Comparison of ENCODE assay signal across 8 cellular contexts in the genomic region with DNA sequence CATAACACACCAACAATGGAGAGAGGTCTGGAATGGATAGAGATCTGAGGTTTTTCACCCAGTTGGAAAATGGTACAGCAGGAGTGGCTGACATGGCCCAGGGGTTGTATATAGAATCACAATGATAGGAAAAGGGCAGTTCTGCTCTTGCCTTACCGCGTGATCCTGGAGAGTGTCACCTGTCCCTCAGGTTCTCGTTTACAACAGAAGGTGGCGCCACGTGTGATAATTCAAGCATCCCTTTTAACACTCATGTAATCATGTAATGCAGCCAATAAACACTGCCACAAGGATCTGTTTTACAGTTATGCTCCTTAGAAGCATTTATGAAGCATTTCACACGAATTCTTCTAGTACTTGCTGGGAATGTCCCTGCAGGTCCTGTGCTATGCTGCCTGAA. TPM values are rescaled to one million over a fixed set of nuclear protein-coding genes. Genes with fewer than 3 reads are reported as not detected.
A peak's percentile ranks its signal among the peaks of the same experiment; 100 is the strongest.
DNase-seq lines count a peak whose midpoint lies in the region; ATAC-seq and TF ChIP-seq lines count a peak whose summit lies in the region.

No MANE protein-coding gene starts in this region.

- no peak for TF ChIP-seq POLR2A in lower leg skin (IDR thresholded peaks at IDR 0.05)

- no peaks in the 10 kb centered on the region for H3K27me3 ChIP-seq in colonic mucosa
- no peaks in the 10 kb centered on the region for H3K27me3 ChIP-seq in smooth muscle cell (ENCODE audit: low read depth)

- H3K4me2 ChIP-seq in smooth muscle cell, result no peak overlapping the region

- no peaks in the 10 kb centered on the region for H3F3A ChIP-seq in smooth muscle cell (ENCODE audit: low read depth)

- H3K4me1 ChIP-seq in colonic mucosa, result no peaks in the 10 kb centered on the region
- no peaks in the 10 kb centered on the region for H3K4me1 ChIP-seq in smooth muscle cell (ENCODE audit: low read depth)

- H3K9me3 ChIP-seq in colonic mucosa, result no peaks in the 10 kb centered on the region
- H3K9me3 ChIP-seq in smooth muscle cell (replicated peaks; ENCODE audit: low read depth), result no peaks in the 10 kb centered on the region

- H3K36me3 ChIP-seq in colonic mucosa (no peaks in the 10 kb centered on the region), smooth muscle cell (ENCODE audit: low read depth) (no peaks in the 10 kb centered on the region)

- no peaks in the 10 kb centered on the region for H4K20me1 ChIP-seq in smooth muscle cell (ENCODE audit: low read depth)

- H2AFZ ChIP-seq in smooth muscle cell (ENCODE audit: low read depth), result no peak overlapping the region

- H3K27ac ChIP-seq in colonic mucosa, result no peak overlapping the region
- no peak overlapping the region for H3K27ac ChIP-seq in smooth muscle cell (ENCODE audit: low read depth)

- intact Hi-C loops in colonic mucosa (cut with DNase I), result no loop called here
- intact Hi-C loops in lower leg skin (cut with DNase I; ENCODE audit: low total_unique reads), result loop anchor here (5.0 kb wide), 1 partner anchor 316 kb away; no protein-coding TSS in a partner anchor

- H3K4me3 ChIP-seq in colonic mucosa (no peak overlapping the region), smooth muscle cell (no peak overlapping the region), lower leg skin (ENCODE audit: low read depth, poor library complexity, severe bottlenecking) (no peak overlapping the region)

- 10% methylated on average over 6 of the region's 6 CpGs for WGBS in smooth muscle cell (ENCODE audit: low lambda C conversion rate)
- 30 to 33% methylated on average over 6 of the region's 6 CpGs for WGBS in lower leg skin, 2 donors

- ATAC-seq in HG02571 (IDR thresholded peaks at IDR 0.05; ENCODE audit: unreplicated experiment) (no peak), GM21723 (IDR thresholded peaks at IDR 0.05; ENCODE audit: unreplicated experiment) (no peak)

- DNase-seq in activated gamma-delta T cell treated with Interleukin-2 at 50 U/mL for 16 hours (peak; percentile 12), activated gamma-delta T cell (lab: John Stamatoyannopoulos, UW) (no peak), NCI-H345 treated with DMSO at 0.1 percent for 48 hours (lab: John Stamatoyannopoulos, UW; ENCODE audit: unreplicated experiment) (peak; percentile 33), colonic mucosa (peak; percentile 77), smooth muscle cell (lab: John Stamatoyannopoulos, UW; ENCODE audit: unreplicated experiment) (no peak), lower leg skin (ENCODE audit: low spot score in 2 of 2) (no peak)

- no peak overlapping the region for H3K9ac ChIP-seq in colonic mucosa (ENCODE audit: low read depth in 2 of 2, low read length in 2 of 2)
- H3K9ac ChIP-seq in smooth muscle cell (ENCODE audit: low read depth), result no peak overlapping the region

- peak; percentile 51 for TF ChIP-seq CTCF in colonic mucosa (IDR thresholded peaks at IDR 0.05)
- peak; percentile 16 for TF ChIP-seq CTCF in smooth muscle cell (IDR thresholded peaks at IDR 0.05; ENCODE audit: borderline replicate concordance, insufficient read depth, poor library complexity, severe bottlenecking)
- TF ChIP-seq CTCF in lower leg skin (IDR thresholded peaks at IDR 0.05), result no peak

- no peaks in the 10 kb centered on the region for H3K79me2 ChIP-seq in smooth muscle cell (ENCODE audit: low read depth)

RNA-seq across cellular contexts. Expression of a gene that starts 12.9 kb away (rescaled TPM):
- total RNA-seq in colonic mucosa, result 100 to 1,000 TPM; 117 to 285 TPM
- total RNA-seq in smooth muscle cell, result 3.0 and 5.7 TPM in 2 replicates
- polyA plus RNA-seq in smooth muscle cell, result 9.5 and 42.9 TPM in 2 replicates
- total RNA-seq in lower leg skin, result 10 to 100 TPM; 11.3 to 24.7 (median 14.5) TPM

RNA-seq across cellular contexts. Expression of a gene that starts 40.7 kb away (rescaled TPM):
- 100 to 1,000 TPM; 129 to 140 TPM for total RNA-seq in colonic mucosa
- total RNA-seq in smooth muscle cell, result 90.7 and 99.5 TPM in 2 replicates
- polyA plus RNA-seq in smooth muscle cell, result 169 and 206 TPM in 2 replicates
- 10 to 100 TPM; 33.6 to 64.5 (median 45.6) TPM for total RNA-seq in lower leg skin

RNA-seq across cellular contexts. Expression of a gene that starts 48.5 kb away (rescaled TPM):
- 100 to 1,000 TPM; 109 to 131 TPM for total RNA-seq in colonic mucosa
- total RNA-seq in smooth muscle cell, result 5.9 and 6.4 TPM in 2 replicates
- polyA plus RNA-seq in smooth muscle cell, result 2.9 and 11.0 TPM in 2 replicates
- 100 to 1,000 TPM in 1 of 4 donors, 10 to 100 TPM in 3; 53.2 to 115 (median 72.5) TPM for total RNA-seq in lower leg skin

RNA-seq across cellular contexts. Expression of a gene that starts 58.8 kb away (rescaled TPM):
- total RNA-seq in colonic mucosa, result not detected
- total RNA-seq in smooth muscle cell, result not detected in 2 replicates
- polyA plus RNA-seq in smooth muscle cell, result not detected in 2 replicates
- not detected for total RNA-seq in lower leg skin

Comparison
In these comparisons a context has a peak if more than half of its experiments do, and no peak if none do; other contexts are left out.
1. DNase-seq: peak in activated gamma-delta T cell treated with Interleukin-2 at 50 U/mL for 16 hours (single experiment), NCI-H345 treated with DMSO at 0.1 percent for 48 hours (single experiment) and colonic mucosa (single experiment); none in activated gamma-delta T cell (single experiment), smooth muscle cell (single experiment) and lower leg skin (0 of 2).
2. CTCF ChIP-seq: peak in colonic mucosa (single experiment) and smooth muscle cell (single experiment); none in lower leg skin (0 of 3).
3. RNA of a gene that starts 12.9 kb away (total RNA-seq): 117 to 285 TPM in colonic mucosa; 11.3 to 24.7 TPM in lower leg skin and 3.0 to 5.7 TPM in smooth muscle cell; every median in the first group is over 4 times any median in the second.